29 cellular contexts compared by ENCODE assay signal in the genomic region with DNA sequence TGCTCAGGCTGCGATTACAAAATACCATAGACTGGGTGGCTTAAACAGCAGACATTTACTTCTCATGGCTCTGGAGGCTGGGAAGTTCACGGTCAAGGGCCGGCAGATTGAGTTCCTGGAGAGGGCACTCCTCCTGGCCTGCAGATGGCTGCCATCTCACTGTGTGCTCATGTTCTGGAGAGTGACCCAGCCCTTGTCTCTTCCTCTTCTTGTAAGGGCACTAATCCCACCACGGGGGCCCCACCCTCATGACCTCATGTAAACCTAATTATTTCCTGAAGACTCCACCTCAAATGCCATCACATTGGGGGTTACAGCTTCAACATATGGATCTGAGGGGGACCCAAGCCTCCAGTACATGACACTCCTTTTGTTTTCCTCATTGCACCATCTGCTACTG. TPM values are rescaled to one million over a fixed set of nuclear protein-coding genes. Genes with fewer than 3 reads are reported as not detected.
"Had no signal": no experiment of that assay in that cellular context is flagged by ENCODE, and none has a peak within 500 bp of the region (broad histone marks: within the 10 kb centered on the region; RNA-seq: fewer than 3 reads in every experiment).

No MANE protein-coding gene starts in this region.

- H3K27me3 ChIP-seq: body of pancreas, SJCRH30 had no signal

- H3K9me3 Mint-ChIP-seq: activated CD4-positive, alpha-beta T cell treated with anti-CD3 and anti-CD28 coated beads, Interleukin-2, amount 10 ng/mL, durations not matched to agents 7 days and 5 days; activated T-cell treated with anti-CD3 and anti-CD28 coated beads, Interleukin-2, amount 50 U/mL, for 24 hours; activated T-helper 2 cell treated with anti-CD3 and anti-CD28 coated beads, Interferon-gamma antibody, Interleukin-2, Interleukin-4, amounts not matched to agents 10 μg/mL and 5 μg/mL and 100 μg/mL, durations not matched to agents 14 hours and 24 hours and 36 hours had no signal

- H3K4me3 ChIP-seq: body of pancreas, SJCRH30, SK-N-MC had no signal

- H3K9me3 ChIP-seq: body of pancreas, SJCRH30 had no signal

- H3K36me3 ChIP-seq: SJCRH30 had no signal

- H3K4me3 Mint-ChIP-seq: activated CD4-positive, alpha-beta T cell treated with anti-CD3 and anti-CD28 coated beads for 36 hours; activated CD4-positive, alpha-beta T cell treated with anti-CD3 and anti-CD28 coated beads, Interleukin-2, amount 10 ng/mL, durations not matched to agents 7 days and 5 days; activated CD8-positive, alpha-beta T cell treated with anti-CD3 and anti-CD28 coated beads, Interleukin-2, amount 10 ng/mL, durations not matched to agents 7 days and 5 days; activated naive CD4-positive, alpha-beta T cell treated with anti-CD3 and anti-CD28 coated beads, Interleukin-2, amount 50 U/mL, for 24 hours; activated naive CD8-positive, alpha-beta T cell treated with anti-CD3 and anti-CD28 coated beads, Interleukin-2, amount 10 ng/mL, durations not matched to agents 7 days and 5 days; activated T-cell treated with anti-CD3 and anti-CD28 coated beads, Interleukin-2, amount 50 U/mL, for 24 hours; WTC11 had no signal

- H3K4me1 ChIP-seq: SJCRH30 had no signal

- H3K27ac ChIP-seq: SJCRH30, SK-N-MC had no signal

- DNase-seq: activated CD4-positive, alpha-beta T cell treated with anti-CD3 and anti-CD28 coated beads for 36 hours; activated CD4-positive, alpha-beta T cell treated with anti-CD3 and anti-CD28 coated beads, Interleukin-2, amount 10 ng/mL, durations not matched to agents 7 days and 5 days; activated CD4-positive, alpha-beta T cell treated with anti-CD3 and anti-CD28 coated beads, Interleukin-2, amount 50 U/mL, for 48 hours; activated CD8-positive, alpha-beta T cell treated with anti-CD3 and anti-CD28 coated beads, Interleukin-2, amount 10 ng/mL, durations not matched to agents 7 days and 5 days; activated gamma-delta T cell; activated naive CD4-positive, alpha-beta T cell treated with Interleukin-2 at 50 U/mL for 16 hours; activated naive CD8-positive, alpha-beta T cell treated with anti-CD3 and anti-CD28 coated beads, Interleukin-2, amount 10 ng/mL, durations not matched to agents 7 days and 5 days; activated T-cell treated with anti-CD3 and anti-CD28 coated beads, Interleukin-2, amount 50 U/mL, for 24 hours; Karpas-422; NCI-H1105; NCI-H1417 treated with DMSO at 0.1 percent for 48 hours; NCI-H187 treated with DMSO at 0.1 percent for 48 hours; NCI-H2171 treated with DMSO at 0.1 percent for 48 hours; NCI-H2227 treated with DMSO at 0.1 percent for 48 hours; NCI-H510A treated with DMSO at 0.1 percent for 48 hours; NCI-H526 treated with DMSO at 0.1 percent for 48 hours; NCI-H774; SJCRH30 had no signal

- ATAC-seq: activated CD4-positive, alpha-beta T cell treated with anti-CD3 and anti-CD28 coated beads for 36 hours; activated CD4-positive, CD25-positive, alpha-beta regulatory T cell treated with anti-CD3 and anti-CD28 coated beads, Interleukin-2, amount 50 U/mL, for 24 hours; activated CD8-positive, alpha-beta T cell treated with anti-CD3 and anti-CD28 coated beads, Interleukin-2, amount 10 ng/mL, durations not matched to agents 7 days and 5 days; WTC11 had no signal

- H3K4me1 Mint-ChIP-seq: activated CD4-positive, alpha-beta T cell treated with anti-CD3 and anti-CD28 coated beads for 36 hours; activated CD4-positive, alpha-beta T cell treated with anti-CD3 and anti-CD28 coated beads, Interleukin-2, amount 10 ng/mL, durations not matched to agents 7 days and 5 days; activated naive CD4-positive, alpha-beta T cell treated with anti-CD3 and anti-CD28 coated beads, Interleukin-2, amount 50 U/mL, for 24 hours had no signal

- H3K27ac Mint-ChIP-seq: activated CD4-positive, alpha-beta T cell treated with anti-CD3 and anti-CD28 coated beads for 36 hours; activated CD4-positive, alpha-beta T cell treated with anti-CD3 and anti-CD28 coated beads, Interleukin-2, amount 10 ng/mL, durations not matched to agents 7 days and 5 days; activated CD8-positive, alpha-beta T cell treated with anti-CD3 and anti-CD28 coated beads, Interleukin-2, amount 10 ng/mL, durations not matched to agents 7 days and 5 days; activated naive CD4-positive, alpha-beta T cell treated with anti-CD3 and anti-CD28 coated beads, Interleukin-2, amount 50 U/mL, for 24 hours; activated naive CD8-positive, alpha-beta T cell treated with anti-CD3 and anti-CD28 coated beads, Interleukin-2, amount 10 ng/mL, durations not matched to agents 7 days and 5 days; activated T-cell treated with anti-CD3 and anti-CD28 coated beads, Interleukin-2, amount 50 U/mL, for 24 hours; activated T-helper 2 cell treated with anti-CD3 and anti-CD28 coated beads, Interferon-gamma antibody, Interleukin-2, Interleukin-4, amounts not matched to agents 10 μg/mL and 5 μg/mL and 100 μg/mL, durations not matched to agents 14 hours and 24 hours and 36 hours; WTC11 had no signal

- H3K36me3 Mint-ChIP-seq: activated naive CD4-positive, alpha-beta T cell treated with anti-CD3 and anti-CD28 coated beads, Interleukin-2, amount 50 U/mL, for 24 hours; activated naive CD8-positive, alpha-beta T cell treated with anti-CD3 and anti-CD28 coated beads, Interleukin-2, amount 10 ng/mL, durations not matched to agents 7 days and 5 days had no signal

RNA-seq across cellular contexts. Expression of a gene that starts 56.0 kb away (rescaled TPM):
- total RNA-seq: activated CD4-positive, alpha-beta T cell treated with anti-CD3 and anti-CD28 coated beads for 36 hours; activated CD4-positive, alpha-beta T cell treated with anti-CD3 and anti-CD28 coated beads, Interleukin-2, amount 10 ng/mL, durations not matched to agents 7 days and 5 days; activated CD8-positive, alpha-beta T cell treated with anti-CD3 and anti-CD28 coated beads, Interleukin-2, amount 10 ng/mL, durations not matched to agents 7 days and 5 days; activated naive CD8-positive, alpha-beta T cell treated with anti-CD3 and anti-CD28 coated beads, Interleukin-2, amount 10 ng/mL, durations not matched to agents 7 days and 5 days; activated T-helper 2 cell treated with anti-CD3 and anti-CD28 coated beads, Interferon-gamma antibody, Interleukin-2, Interleukin-4, amounts not matched to agents 10 μg/mL and 5 μg/mL and 100 μg/mL, durations not matched to agents 14 hours and 24 hours and 36 hours; bronchial epithelial cell; MCF 10A; RPMI7951; SJCRH30; T-helper 1 cell treated with Interleukin-12 subunit alpha and Interleukin-12 subunit beta and Interleukin-4 antibody, amounts not matched to agents 30 ng/mL and 1 ng/mL, for 36 hours; T-helper 2 cell treated with Interferon-gamma antibody and Interleukin-4, amounts not matched to agents 100 ng/mL and 5 ng/mL, for 36 hours had no signal
